Comparison of ENCODE assay signal across 16 cellular contexts in genomic region chr1:94596260-94596659, GRCh38.
"Had no signal": no experiment of that assay in that cellular context is flagged by ENCODE, and none has a peak within 500 bp of the region (broad histone marks: within the 10 kb centered on the region; RNA-seq: fewer than 3 reads in every experiment).

No MANE protein-coding gene starts in this region.

- DNase-seq: activated CD4-positive, CD25-positive, alpha-beta regulatory T cell treated with anti-CD3 and anti-CD28 coated beads, Interleukin-2, amount 50 U/mL, for 72 hours; activated naive CD4-positive, alpha-beta T cell; activated naive CD8-positive, alpha-beta T cell treated with anti-CD3 and anti-CD28 coated beads, Interleukin-2, amount 10 ng/mL, durations not matched to agents 7 days and 5 days; activated T-cell treated with anti-CD3 and anti-CD28 coated beads for 4 hours; amygdala; caudate nucleus; dorsolateral prefrontal cortex; hippocampal formation; islet precursor cell; psoas muscle; right cardiac atrium had no signal

- ATAC-seq: psoas muscle, right cardiac atrium had no signal

- H3K9me3 Mint-ChIP-seq: activated naive CD8-positive, alpha-beta T cell treated with anti-CD3 and anti-CD28 coated beads, Interleukin-2, amount 10 ng/mL, durations not matched to agents 7 days and 5 days; stimulated activated naive CD8-positive, alpha-beta T cell treated with anti-CD3 and anti-CD28 coated beads, Interleukin-15, Interleukin-2, amounts not matched to agents 100 ng/mL and 50 ng/mL, for 24 hours; T-helper 1 cell treated with Interleukin-12 subunit alpha and Interleukin-12 subunit beta and Interleukin-4 antibody, amounts not matched to agents 30 μg/mL and 1 μg/mL, for 36 hours had no signal

- H3K4me1 ChIP-seq: psoas muscle had no signal

- H3K36me3 Mint-ChIP-seq: activated naive CD8-positive, alpha-beta T cell treated with anti-CD3 and anti-CD28 coated beads, Interleukin-2, amount 10 ng/mL, durations not matched to agents 7 days and 5 days had no signal

- H3K36me3 ChIP-seq: tibial nerve, vagina had no signal

- H3K27ac Mint-ChIP-seq: activated naive CD8-positive, alpha-beta T cell treated with anti-CD3 and anti-CD28 coated beads, Interleukin-2, amount 10 ng/mL, durations not matched to agents 7 days and 5 days; stimulated activated naive CD8-positive, alpha-beta T cell treated with anti-CD3 and anti-CD28 coated beads, Interleukin-15, Interleukin-2, amounts not matched to agents 100 ng/mL and 50 ng/mL, for 24 hours; T-helper 1 cell treated with Interleukin-12 subunit alpha and Interleukin-12 subunit beta and Interleukin-4 antibody, amounts not matched to agents 30 μg/mL and 1 μg/mL, for 36 hours had no signal

- H3K27ac ChIP-seq: dorsolateral prefrontal cortex, psoas muscle, skin epidermis, vagina had no signal

- H3K4me3 Mint-ChIP-seq: activated naive CD8-positive, alpha-beta T cell treated with anti-CD3 and anti-CD28 coated beads, Interleukin-2, amount 10 ng/mL, durations not matched to agents 7 days and 5 days; stimulated activated naive CD8-positive, alpha-beta T cell treated with anti-CD3 and anti-CD28 coated beads, Interleukin-15, Interleukin-2, amounts not matched to agents 100 ng/mL and 50 ng/mL, for 24 hours; T-helper 1 cell treated with Interleukin-12 subunit alpha and Interleukin-12 subunit beta and Interleukin-4 antibody, amounts not matched to agents 30 μg/mL and 1 μg/mL, for 36 hours had no signal

- H3K9me3 ChIP-seq: psoas muscle, tibial nerve, vagina had no signal

- H3K27me3 ChIP-seq: tibial nerve, vagina had no signal

- H3K4me3 ChIP-seq: dorsolateral prefrontal cortex, psoas muscle, skin epidermis, tibial nerve, vagina had no signal

- H3K4me1 Mint-ChIP-seq: activated naive CD8-positive, alpha-beta T cell treated with anti-CD3 and anti-CD28 coated beads, Interleukin-2, amount 10 ng/mL, durations not matched to agents 7 days and 5 days had no signal
